In genomic region chr10:15337441-15337923, GRCh38 we compare ENCODE assay signal across 1 cellular context.
TF ChIP-seq lines count a peak whose summit lies in the region.

No MANE protein-coding gene starts in this region.

TF ChIP-seq in HepG2, 621 proteins besides CTCF, POLR2A, EP300 and RAD21 (continued from another document):
- TF ChIP-seq, protein P1, sequence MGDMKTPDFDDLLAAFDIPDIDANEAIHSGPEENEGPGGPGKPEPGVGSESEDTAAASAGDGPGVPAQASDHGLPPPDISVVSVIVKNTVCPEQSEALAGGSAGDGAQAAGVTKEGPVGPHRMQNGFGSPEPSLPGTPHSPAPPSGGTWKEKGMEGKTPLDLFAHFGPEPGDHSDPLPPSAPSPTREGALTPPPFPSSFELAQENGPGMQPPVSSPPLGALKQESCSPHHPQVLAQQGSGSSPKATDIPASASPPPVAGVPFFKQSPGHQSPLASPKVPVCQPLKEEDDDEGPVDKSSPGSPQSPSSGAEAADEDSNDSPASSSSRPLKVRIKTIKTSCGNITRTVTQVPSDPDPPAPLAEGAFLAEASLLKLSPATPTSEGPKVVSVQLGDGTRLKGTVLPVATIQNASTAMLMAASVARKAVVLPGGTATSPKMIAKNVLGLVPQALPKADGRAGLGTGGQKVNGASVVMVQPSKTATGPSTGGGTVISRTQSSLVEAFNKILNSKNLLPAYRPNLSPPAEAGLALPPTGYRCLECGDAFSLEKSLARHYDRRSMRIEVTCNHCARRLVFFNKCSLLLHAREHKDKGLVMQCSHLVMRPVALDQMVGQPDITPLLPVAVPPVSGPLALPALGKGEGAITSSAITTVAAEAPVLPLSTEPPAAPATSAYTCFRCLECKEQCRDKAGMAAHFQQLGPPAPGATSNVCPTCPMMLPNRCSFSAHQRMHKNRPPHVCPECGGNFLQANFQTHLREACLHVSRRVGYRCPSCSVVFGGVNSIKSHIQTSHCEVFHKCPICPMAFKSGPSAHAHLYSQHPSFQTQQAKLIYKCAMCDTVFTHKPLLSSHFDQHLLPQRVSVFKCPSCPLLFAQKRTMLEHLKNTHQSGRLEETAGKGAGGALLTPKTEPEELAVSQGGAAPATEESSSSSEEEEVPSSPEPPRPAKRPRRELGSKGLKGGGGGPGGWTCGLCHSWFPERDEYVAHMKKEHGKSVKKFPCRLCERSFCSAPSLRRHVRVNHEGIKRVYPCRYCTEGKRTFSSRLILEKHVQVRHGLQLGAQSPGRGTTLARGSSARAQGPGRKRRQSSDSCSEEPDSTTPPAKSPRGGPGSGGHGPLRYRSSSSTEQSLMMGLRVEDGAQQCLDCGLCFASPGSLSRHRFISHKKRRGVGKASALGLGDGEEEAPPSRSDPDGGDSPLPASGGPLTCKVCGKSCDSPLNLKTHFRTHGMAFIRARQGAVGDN (CRISPR knock-in tag; IDR thresholded peaks at IDR 0.05): peak; percentile 44
- peak; percentile 77; the same call in 1 of the 2 replicates for TF ChIP-seq ZBTB38 (CRISPR knock-in tag; IDR thresholded peaks at IDR 0.05)
